In the genomic region with DNA sequence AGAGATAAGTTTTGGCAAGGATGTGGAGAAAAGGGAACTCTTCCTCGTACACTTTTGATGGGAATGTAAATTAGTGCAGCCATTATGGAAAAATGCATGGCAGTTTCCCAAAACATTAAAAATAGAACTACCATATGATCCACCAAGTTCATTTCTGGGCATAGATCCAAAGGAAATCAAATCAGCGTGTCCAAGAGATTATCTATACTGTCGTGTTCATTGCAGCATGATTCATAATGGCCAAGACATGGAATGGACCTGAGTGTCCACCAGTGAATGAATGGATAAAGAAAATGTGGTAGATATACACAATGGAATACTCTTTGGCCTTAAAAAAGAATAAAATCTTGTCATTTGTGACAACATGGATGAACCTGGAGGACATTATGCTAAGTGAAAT, we compare ENCODE assay signal across 1 cellular context.
TF ChIP-seq lines count a peak whose summit lies in the region.

No MANE protein-coding gene starts in this region.

TF ChIP-seq in HCT116, 20 proteins besides CTCF, POLR2A, EP300 and RAD21 (continued from another document):
- TF ChIP-seq, protein P1, sequence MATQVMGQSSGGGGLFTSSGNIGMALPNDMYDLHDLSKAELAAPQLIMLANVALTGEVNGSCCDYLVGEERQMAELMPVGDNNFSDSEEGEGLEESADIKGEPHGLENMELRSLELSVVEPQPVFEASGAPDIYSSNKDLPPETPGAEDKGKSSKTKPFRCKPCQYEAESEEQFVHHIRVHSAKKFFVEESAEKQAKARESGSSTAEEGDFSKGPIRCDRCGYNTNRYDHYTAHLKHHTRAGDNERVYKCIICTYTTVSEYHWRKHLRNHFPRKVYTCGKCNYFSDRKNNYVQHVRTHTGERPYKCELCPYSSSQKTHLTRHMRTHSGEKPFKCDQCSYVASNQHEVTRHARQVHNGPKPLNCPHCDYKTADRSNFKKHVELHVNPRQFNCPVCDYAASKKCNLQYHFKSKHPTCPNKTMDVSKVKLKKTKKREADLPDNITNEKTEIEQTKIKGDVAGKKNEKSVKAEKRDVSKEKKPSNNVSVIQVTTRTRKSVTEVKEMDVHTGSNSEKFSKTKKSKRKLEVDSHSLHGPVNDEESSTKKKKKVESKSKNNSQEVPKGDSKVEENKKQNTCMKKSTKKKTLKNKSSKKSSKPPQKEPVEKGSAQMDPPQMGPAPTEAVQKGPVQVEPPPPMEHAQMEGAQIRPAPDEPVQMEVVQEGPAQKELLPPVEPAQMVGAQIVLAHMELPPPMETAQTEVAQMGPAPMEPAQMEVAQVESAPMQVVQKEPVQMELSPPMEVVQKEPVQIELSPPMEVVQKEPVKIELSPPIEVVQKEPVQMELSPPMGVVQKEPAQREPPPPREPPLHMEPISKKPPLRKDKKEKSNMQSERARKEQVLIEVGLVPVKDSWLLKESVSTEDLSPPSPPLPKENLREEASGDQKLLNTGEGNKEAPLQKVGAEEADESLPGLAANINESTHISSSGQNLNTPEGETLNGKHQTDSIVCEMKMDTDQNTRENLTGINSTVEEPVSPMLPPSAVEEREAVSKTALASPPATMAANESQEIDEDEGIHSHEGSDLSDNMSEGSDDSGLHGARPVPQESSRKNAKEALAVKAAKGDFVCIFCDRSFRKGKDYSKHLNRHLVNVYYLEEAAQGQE (IDR thresholded peaks at IDR 0.05; ENCODE audit: low read depth), result no peak
- TF ChIP-seq ELF1 (IDR thresholded peaks at IDR 0.05; ENCODE audit: borderline replicate concordance, low read depth) (no peak), ZBTB33 (IDR thresholded peaks at IDR 0.05; ENCODE audit: extremely low read depth, insufficient replicate concordance, low read length) (no peak), POLR2AphosphoS5 (IDR thresholded peaks at IDR 0.05; ENCODE audit: low read depth, low read length) (no peak), ZFX (IDR thresholded peaks at IDR 0.05) (no peak), TCF7L2 (IDR thresholded peaks at IDR 0.05; ENCODE audit: borderline replicate concordance, extremely low read depth, insufficient read depth, insufficient read length) (no peak), EZH2 (IDR thresholded peaks at IDR 0.05) (no peak), JUND (IDR thresholded peaks at IDR 0.05) (no peak), FOSL1 (IDR thresholded peaks at IDR 0.05; ENCODE audit: low read depth) (no peak), SIN3A (IDR thresholded peaks at IDR 0.05; ENCODE audit: low read depth) (no peak)
- TF ChIP-seq, protein P2, sequence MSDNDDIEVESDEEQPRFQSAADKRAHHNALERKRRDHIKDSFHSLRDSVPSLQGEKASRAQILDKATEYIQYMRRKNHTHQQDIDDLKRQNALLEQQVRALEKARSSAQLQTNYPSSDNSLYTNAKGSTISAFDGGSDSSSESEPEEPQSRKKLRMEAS (IDR thresholded peaks at IDR 0.05), result no peak
- TF ChIP-seq, protein P3, sequence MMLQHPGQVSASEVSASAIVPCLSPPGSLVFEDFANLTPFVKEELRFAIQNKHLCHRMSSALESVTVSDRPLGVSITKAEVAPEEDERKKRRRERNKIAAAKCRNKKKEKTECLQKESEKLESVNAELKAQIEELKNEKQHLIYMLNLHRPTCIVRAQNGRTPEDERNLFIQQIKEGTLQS (IDR thresholded peaks at IDR 0.05), result no peak
TF ChIP-seq in HCT116: peak in this region for 0.
